In genomic region chr12:72017054-72017651, GRCh38 we compare ENCODE assay signal across 8 cellular contexts.
DNase-seq lines count a peak whose midpoint lies in the region; ATAC-seq and TF ChIP-seq lines count a peak whose summit lies in the region.

No MANE protein-coding gene starts in this region.

- H3K36me3 Mint-ChIP-seq in Calu3 (ENCODE audit: insufficient read depth, unreplicated experiment), result no peaks in the 10 kb centered on the region

- no peak overlapping the region for H3K4me3 Mint-ChIP-seq in Calu3 (ENCODE audit: low read depth, unreplicated experiment)

- DNase-seq in Calu3, result peak; percentile 84
- DNase-seq in GM20000 (ENCODE audit: low spot score), result peak; percentile 58
- DNase-seq in NCI-H748 (lab: John Stamatoyannopoulos, UW; ENCODE audit: unreplicated experiment), result peak; percentile 79
- DNase-seq in activated CD4-positive, alpha-beta T cell treated with anti-CD3 and anti-CD28 coated beads, Interleukin-2, amount 50 U/mL, for 4 hours, result peak; percentile 26 to 39
- DNase-seq in ecto neural progenitor cell (ENCODE audit: low spot score), result peak; percentile 86
- DNase-seq in medulla oblongata (ENCODE audit: extremely low spot score), result peak; percentile 91
- peak; percentile 8 to 22 for DNase-seq in stimulated activated CD8-positive, alpha-beta memory T cell treated with anti-CD3 and anti-CD28 coated beads, Interleukin-2, amount 100 ng/mL, for 48 hours (ENCODE audit: low read depth in 2 of 2)

- no peaks in the 10 kb centered on the region for H3K27me3 Mint-ChIP-seq in Calu3 (ENCODE audit: unreplicated experiment)

- TF ChIP-seq CTCF in Calu3 (IDR thresholded peaks at IDR 0.05; ENCODE audit: unreplicated experiment) (peak; percentile 78), GM20000 (IDR thresholded peaks at IDR 0.05; ENCODE audit: extremely low read depth, missing control alignments) (peak; percentile 82)

- BruUV-seq in Calu3 (replicated peaks; lab: Mats Ljungman, UMichigan), result no TSS peak

- ATAC-seq in HG03571 (IDR thresholded peaks at IDR 0.05; ENCODE audit: unreplicated experiment), result peak; percentile 98

- intact Hi-C loops in Calu3 (cut with micrococcal nuclease; ENCODE audit: unreplicated experiment), result loop anchor here (1.0 to 5.0 kb wide), 3 partner anchors 115 to 264 kb away; no protein-coding TSS in a partner anchor

- CTCF ChIA-PET in Calu3 (lab: Charles Lee), result interaction anchor here (0.6 to 1.1 kb wide), 8 partner anchors 9 to 1938 kb away, joined by 3 to 10 read pairs (median 3); no protein-coding TSS in a partner anchor

- H3K4me1 Mint-ChIP-seq in Calu3 (ENCODE audit: low read depth, unreplicated experiment), result peaks cover 2% of the 10 kb centered on the region

- no peak overlapping the region for H3K27ac Mint-ChIP-seq in Calu3 (ENCODE audit: unreplicated experiment)

- peaks cover 1% of the 10 kb centered on the region for H3K9me3 Mint-ChIP-seq in Calu3 (ENCODE audit: low read depth, unreplicated experiment)

Comparison
In these comparisons a context has a peak if more than half of its experiments do, and no peak if none do; other contexts are left out.
1. Peak in every context shown above with its lines: DNase-seq and ATAC-seq.
2. DNase-seq: peak in every context shown above with its lines; median percentile 91 in medulla oblongata; 86 in ecto neural progenitor cell; 84 in Calu3; 79 in NCI-H748; 58 in GM20000; 32 in activated CD4-positive, alpha-beta T cell treated with anti-CD3 and anti-CD28 coated beads, Interleukin-2, amount 50 U/mL, for 4 hours; 15 in stimulated activated CD8-positive, alpha-beta memory T cell treated with anti-CD3 and anti-CD28 coated beads, Interleukin-2, amount 100 ng/mL, for 48 hours.